9 cellular contexts compared by ENCODE assay signal in the genomic region with DNA sequence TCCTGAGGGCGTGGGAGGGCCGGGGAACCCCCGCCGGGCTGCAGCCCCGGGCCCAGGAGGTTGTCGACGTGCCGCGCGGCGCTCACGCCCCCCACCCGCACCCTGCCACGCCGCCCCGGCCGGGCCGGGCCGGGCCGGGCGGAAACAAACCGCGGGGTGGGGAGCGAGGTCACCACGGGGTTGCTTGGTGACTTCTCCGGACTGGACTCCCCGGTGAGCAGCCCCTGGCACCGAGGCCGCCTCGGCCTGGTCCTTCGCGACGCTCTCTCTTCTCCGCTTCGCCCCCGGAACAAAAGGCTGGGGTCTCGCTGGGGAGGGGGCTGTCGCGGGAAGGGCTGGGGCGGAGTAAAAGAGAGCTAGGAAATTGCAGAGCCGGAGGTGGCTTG. TPM values are rescaled to one million over a fixed set of nuclear protein-coding genes. Genes with fewer than 3 reads are reported as not detected.
DNase-seq lines count a peak whose midpoint lies in the region; ATAC-seq and TF ChIP-seq lines count a peak whose summit lies in the region.
"Had no signal": no experiment of that assay in that cellular context is flagged by ENCODE, and none has a peak within 500 bp of the region (broad histone marks: within the 10 kb centered on the region; RNA-seq: fewer than 3 reads in every experiment).

No MANE protein-coding gene starts in this region.

- H3K4me3 ChIP-seq in ACC112 (ENCODE audit: low read depth, low read length), result peak overlapping the region; percentile 70
- peak overlapping the region; percentile 45 to 58 for H3K4me3 ChIP-seq in Panc1 (ENCODE audit: low read depth in 2 of 2, low read length in 2 of 2)
- peak overlapping the region; percentile 34 to 72 for H3K4me3 ChIP-seq in gastroesophageal sphincter
- peak overlapping the region; percentile 38 for H3K4me3 ChIP-seq in neuron (ENCODE audit: low read length)

- intact Hi-C loops in Panc1 (cut with micrococcal nuclease; ENCODE audit: unreplicated experiment), result no loop called here

- H3K27ac ChIP-seq in ACC112 (ENCODE audit: low read depth, low read length) (no peak overlapping the region), Panc1 (ENCODE audit: low read length) (no peak overlapping the region), gastroesophageal sphincter (peak overlapping the region in 3 of 4 donors; percentile 37 to 65 (median 38))

- in situ Hi-C loops in Panc1 (cut with HindIII; ENCODE audit: low pct_unique_long_range_greater_than_20kb, low sequenced_read_pairs), result no loop called here

- no peak for TF ChIP-seq POLR2A in gastroesophageal sphincter (IDR thresholded peaks at IDR 0.05)

- CTCF ChIA-PET in Panc1 (lab: Charles Lee), result interaction anchor here (0.5 kb wide), 1 partner anchor 199 kb away, joined by 3 read pairs; no protein-coding TSS in a partner anchor

- H3K9me3 ChIP-seq in Panc1 (ENCODE audit: control insufficient read depth, insufficient read depth, low read depth, low read length) (no peaks in the 10 kb centered on the region), gastroesophageal sphincter (no peaks in the 10 kb centered on the region), neuron (ENCODE audit: low read length) (no peaks in the 10 kb centered on the region)

- POLR2A ChIA-PET in Panc1 (lab: Charles Lee), result no interaction called here

- no peak for TF ChIP-seq EP300 in gastroesophageal sphincter (IDR thresholded peaks at IDR 0.05)

- no peaks in the 10 kb centered on the region for H3K79me2 ChIP-seq in ACC112 (ENCODE audit: control insufficient read depth, insufficient read depth, low read length, unreplicated experiment)

- TF ChIP-seq CTCF in Panc1 (IDR thresholded peaks at IDR 0.05), result no peak
- TF ChIP-seq CTCF in gastroesophageal sphincter (IDR thresholded peaks at IDR 0.05), result no peak

- BruUV-seq in Panc1 (replicated peaks; lab: Mats Ljungman, UMichigan), result no TSS peak

- H3K27me3 ChIP-seq in ACC112 (ENCODE audit: insufficient read depth, low read length) (peaks cover 94% of the 10 kb centered on the region), Panc1 (ENCODE audit: control insufficient read depth, insufficient read depth, low read length) (peaks cover 30% of the 10 kb centered on the region), gastroesophageal sphincter (peaks cover 45% of the 10 kb centered on the region), neuron (ENCODE audit: insufficient read depth, low read length) (peaks cover 69% of the 10 kb centered on the region)

- H2AFZ ChIP-seq in ACC112 (ENCODE audit: low read length, unreplicated experiment) (peak overlapping the region; percentile 86), neuron (ENCODE audit: low read depth, low read length) (peak overlapping the region; percentile 86)

- peak; percentile 36 for ATAC-seq in Panc1
- ATAC-seq in gastroesophageal sphincter, result peak; percentile 32
- ATAC-seq in GM21528 (IDR thresholded peaks at IDR 0.05; ENCODE audit: low FRiP score, unreplicated experiment), result no peak

- WGBS in gastroesophageal sphincter (ENCODE audit: low coverage in 1 of 2), 2 donors, result no CpG with 5 or more reads among the region's 41 CpGs

- DNase-seq in Panc1 (ENCODE audit: low read depth, low spot score) (no peak), Ammon's horn (ENCODE audit: low spot score) (no peak), DMS 273 treated with DMSO at 0.1 percent for 48 hours (lab: John Stamatoyannopoulos, UW) (no peak), hippocampal formation (lab: John Stamatoyannopoulos, UW) (no peak)
- DNase-seq: stimulated activated naive CD4-positive, alpha-beta T cell had no signal

- H3K36me3 ChIP-seq in ACC112 (ENCODE audit: insufficient read depth, low read length), result no peaks in the 10 kb centered on the region
- H3K36me3 ChIP-seq in Panc1 (ENCODE audit: control insufficient read depth, insufficient read depth, low read length), result no peaks in the 10 kb centered on the region
- no peaks in the 10 kb centered on the region for H3K36me3 ChIP-seq in gastroesophageal sphincter
- H3K36me3 ChIP-seq in neuron (ENCODE audit: insufficient read depth, low read length), result no peaks in the 10 kb centered on the region

- H3K4me1 ChIP-seq in ACC112 (ENCODE audit: control insufficient read depth, insufficient read depth, low read length, unreplicated experiment), result no peaks in the 10 kb centered on the region
- H3K4me1 ChIP-seq in Panc1 (ENCODE audit: control insufficient read depth, insufficient read depth, low read length), result no peaks in the 10 kb centered on the region
- peaks cover 0 to 22% (median 6%) of the 10 kb centered on the region in 3 donors for H3K4me1 ChIP-seq in gastroesophageal sphincter
- H3K4me1 ChIP-seq in neuron (ENCODE audit: insufficient read depth, low read length), result peaks cover 6% of the 10 kb centered on the region

RNA-seq across cellular contexts. Expression of gene WIPF3, which starts 0.5 kb away (rescaled TPM):
- total RNA-seq in Panc1 (2021; ENCODE audit: unreplicated experiment) (2.0 TPM), gastroesophageal sphincter (1 to 10 TPM; 3.7 to 6.8 (median 5.5) TPM)
- polyA plus RNA-seq in Panc1 (2012; ENCODE audit: insufficient read length), result 1.1 TPM

Comparison
In these comparisons a context has a peak if more than half of its experiments do, and no peak if none do; other contexts are left out.
1. H3K27ac ChIP-seq: peak in gastroesophageal sphincter (3 of 4); none in ACC112 (single experiment) and Panc1 (single experiment).
2. Peak in every context shown above with its lines, with median percentiles within 50 percentile points of each other: H3K4me3 ChIP-seq.